ENCODE assay signal across 2 cellular contexts in the genomic region with DNA sequence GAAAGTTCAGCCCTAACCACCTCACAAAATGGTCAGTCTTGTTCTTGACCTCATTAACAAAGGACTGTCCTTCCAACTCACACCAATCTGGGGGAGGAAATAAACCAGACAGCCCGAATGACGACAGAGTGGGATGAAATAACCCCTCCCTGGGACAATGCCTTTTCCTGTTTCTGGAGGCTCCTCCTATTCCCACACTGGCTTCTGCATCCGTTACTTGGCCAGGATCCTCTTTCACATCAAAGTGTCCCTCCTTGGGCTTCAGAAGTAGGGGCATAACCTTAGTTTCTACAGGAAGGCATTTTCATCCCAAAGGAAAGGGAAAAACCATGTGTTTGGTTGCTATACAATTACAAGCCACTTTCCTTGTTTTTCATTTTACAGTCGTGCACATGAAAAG.
TF ChIP-seq lines count a peak whose summit lies in the region.

No MANE protein-coding gene starts in this region.

TF ChIP-seq in liver, 16 proteins besides CTCF, POLR2A, EP300 and RAD21:
- TF ChIP-seq, protein P1, sequence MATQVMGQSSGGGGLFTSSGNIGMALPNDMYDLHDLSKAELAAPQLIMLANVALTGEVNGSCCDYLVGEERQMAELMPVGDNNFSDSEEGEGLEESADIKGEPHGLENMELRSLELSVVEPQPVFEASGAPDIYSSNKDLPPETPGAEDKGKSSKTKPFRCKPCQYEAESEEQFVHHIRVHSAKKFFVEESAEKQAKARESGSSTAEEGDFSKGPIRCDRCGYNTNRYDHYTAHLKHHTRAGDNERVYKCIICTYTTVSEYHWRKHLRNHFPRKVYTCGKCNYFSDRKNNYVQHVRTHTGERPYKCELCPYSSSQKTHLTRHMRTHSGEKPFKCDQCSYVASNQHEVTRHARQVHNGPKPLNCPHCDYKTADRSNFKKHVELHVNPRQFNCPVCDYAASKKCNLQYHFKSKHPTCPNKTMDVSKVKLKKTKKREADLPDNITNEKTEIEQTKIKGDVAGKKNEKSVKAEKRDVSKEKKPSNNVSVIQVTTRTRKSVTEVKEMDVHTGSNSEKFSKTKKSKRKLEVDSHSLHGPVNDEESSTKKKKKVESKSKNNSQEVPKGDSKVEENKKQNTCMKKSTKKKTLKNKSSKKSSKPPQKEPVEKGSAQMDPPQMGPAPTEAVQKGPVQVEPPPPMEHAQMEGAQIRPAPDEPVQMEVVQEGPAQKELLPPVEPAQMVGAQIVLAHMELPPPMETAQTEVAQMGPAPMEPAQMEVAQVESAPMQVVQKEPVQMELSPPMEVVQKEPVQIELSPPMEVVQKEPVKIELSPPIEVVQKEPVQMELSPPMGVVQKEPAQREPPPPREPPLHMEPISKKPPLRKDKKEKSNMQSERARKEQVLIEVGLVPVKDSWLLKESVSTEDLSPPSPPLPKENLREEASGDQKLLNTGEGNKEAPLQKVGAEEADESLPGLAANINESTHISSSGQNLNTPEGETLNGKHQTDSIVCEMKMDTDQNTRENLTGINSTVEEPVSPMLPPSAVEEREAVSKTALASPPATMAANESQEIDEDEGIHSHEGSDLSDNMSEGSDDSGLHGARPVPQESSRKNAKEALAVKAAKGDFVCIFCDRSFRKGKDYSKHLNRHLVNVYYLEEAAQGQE (IDR thresholded peaks at IDR 0.05) = no peak
- TF ChIP-seq NR2F2 (IDR thresholded peaks at IDR 0.05) = peak; percentile 64

TF ChIP-seq in HepG2, 621 proteins besides CTCF, POLR2A, EP300 and RAD21:
- no peak for TF ChIP-seq FOXA1 (IDR thresholded peaks at IDR 0.05)
- no peak for TF ChIP-seq FOXA1 (CRISPR knock-in tag; IDR thresholded peaks at IDR 0.05)
- TF ChIP-seq ERF (CRISPR knock-in tag; IDR thresholded peaks at IDR 0.05) = no peak
- TF ChIP-seq ZNF772 (CRISPR knock-in tag; IDR thresholded peaks at IDR 0.05) = no peak
- no peak for TF ChIP-seq GLI4 (CRISPR knock-in tag; IDR thresholded peaks at IDR 0.05; ENCODE audit: borderline replicate concordance)
- TF ChIP-seq MTA1 (CRISPR knock-in tag; IDR thresholded peaks at IDR 0.05; ENCODE audit: borderline replicate concordance) = no peak
- TF ChIP-seq, protein P2, sequence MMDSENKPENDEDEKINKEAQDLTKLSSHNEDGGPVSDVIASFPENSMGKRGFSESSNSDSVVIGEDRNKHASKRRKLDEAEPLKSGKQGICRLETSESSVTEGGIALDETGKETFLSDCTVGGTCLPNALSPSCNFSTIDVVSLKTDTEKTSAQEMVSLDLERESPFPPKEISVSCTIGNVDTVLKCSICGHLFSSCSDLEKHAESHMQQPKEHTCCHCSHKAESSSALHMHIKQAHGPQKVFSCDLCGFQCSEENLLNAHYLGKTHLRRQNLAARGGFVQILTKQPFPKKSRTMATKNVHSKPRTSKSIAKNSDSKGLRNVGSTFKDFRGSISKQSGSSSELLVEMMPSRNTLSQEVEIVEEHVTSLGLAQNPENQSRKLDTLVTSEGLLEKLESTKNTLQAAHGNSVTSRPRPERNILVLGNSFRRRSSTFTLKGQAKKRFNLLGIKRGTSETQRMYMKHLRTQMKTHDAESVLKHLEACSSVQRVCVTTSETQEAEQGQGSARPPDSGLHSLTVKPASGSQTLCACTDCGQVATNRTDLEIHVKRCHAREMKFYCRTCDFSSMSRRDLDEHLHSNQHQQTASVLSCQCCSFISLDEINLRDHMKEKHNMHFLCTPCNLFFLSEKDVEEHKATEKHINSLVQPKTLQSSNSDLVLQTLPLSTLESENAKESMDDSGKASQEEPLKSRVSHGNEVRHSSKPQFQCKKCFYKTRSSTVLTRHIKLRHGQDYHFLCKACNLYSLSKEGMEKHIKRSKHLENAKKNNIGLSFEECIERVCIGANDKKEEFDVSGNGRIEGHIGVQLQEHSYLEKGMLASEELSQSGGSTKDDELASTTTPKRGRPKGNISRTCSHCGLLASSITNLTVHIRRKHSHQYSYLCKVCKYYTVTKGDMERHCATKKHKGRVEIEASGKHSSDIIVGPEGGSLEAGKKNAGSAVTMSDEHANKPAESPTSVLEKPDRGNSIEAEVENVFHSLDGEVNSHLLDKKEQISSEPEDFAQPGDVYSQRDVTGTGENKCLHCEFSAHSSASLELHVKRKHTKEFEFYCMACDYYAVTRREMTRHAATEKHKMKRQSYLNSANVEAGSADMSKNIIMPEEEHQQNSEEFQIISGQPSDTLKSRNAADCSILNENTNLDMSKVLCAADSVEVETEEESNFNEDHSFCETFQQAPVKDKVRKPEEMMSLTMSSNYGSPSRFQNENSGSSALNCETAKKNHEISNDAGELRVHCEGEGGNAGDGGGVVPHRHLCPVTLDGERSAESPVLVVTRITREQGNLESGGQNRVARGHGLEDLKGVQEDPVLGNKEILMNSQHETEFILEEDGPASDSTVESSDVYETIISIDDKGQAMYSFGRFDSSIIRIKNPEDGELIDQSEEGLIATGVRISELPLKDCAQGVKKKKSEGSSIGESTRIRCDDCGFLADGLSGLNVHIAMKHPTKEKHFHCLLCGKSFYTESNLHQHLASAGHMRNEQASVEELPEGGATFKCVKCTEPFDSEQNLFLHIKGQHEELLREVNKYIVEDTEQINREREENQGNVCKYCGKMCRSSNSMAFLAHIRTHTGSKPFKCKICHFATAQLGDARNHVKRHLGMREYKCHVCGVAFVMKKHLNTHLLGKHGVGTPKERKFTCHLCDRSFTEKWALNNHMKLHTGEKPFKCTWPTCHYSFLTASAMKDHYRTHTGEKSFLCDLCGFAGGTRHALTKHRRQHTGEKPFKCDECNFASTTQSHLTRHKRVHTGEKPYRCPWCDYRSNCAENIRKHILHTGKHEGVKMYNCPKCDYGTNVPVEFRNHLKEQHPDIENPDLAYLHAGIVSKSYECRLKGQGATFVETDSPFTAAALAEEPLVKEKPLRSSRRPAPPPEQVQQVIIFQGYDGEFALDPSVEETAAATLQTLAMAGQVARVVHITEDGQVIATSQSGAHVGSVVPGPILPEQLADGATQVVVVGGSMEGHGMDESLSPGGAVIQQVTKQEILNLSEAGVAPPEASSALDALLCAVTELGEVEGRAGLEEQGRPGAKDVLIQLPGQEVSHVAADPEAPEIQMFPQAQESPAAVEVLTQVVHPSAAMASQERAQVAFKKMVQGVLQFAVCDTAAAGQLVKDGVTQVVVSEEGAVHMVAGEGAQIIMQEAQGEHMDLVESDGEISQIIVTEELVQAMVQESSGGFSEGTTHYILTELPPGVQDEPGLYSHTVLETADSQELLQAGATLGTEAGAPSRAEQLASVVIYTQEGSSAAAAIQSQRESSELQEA (CRISPR knock-in tag; IDR thresholded peaks at IDR 0.05; ENCODE audit: not compliant biosample characterization) = no peak
- TF ChIP-seq ZNF101 (CRISPR knock-in tag; IDR thresholded peaks at IDR 0.05; ENCODE audit: borderline replicate concordance, low read depth) = no peak
- no peak for TF ChIP-seq LCORL (IDR thresholded peaks at IDR 0.05)
- no peak for TF ChIP-seq LCORL (CRISPR knock-in tag; IDR thresholded peaks at IDR 0.05)
- TF ChIP-seq SNAPC4 (CRISPR knock-in tag; IDR thresholded peaks at IDR 0.05) = no peak
- no peak for TF ChIP-seq GLMP (CRISPR knock-in tag; IDR thresholded peaks at IDR 0.05; ENCODE audit: borderline replicate concordance)
- no peak for TF ChIP-seq WIZ (CRISPR knock-in tag; IDR thresholded peaks at IDR 0.05)
- TF ChIP-seq ZNF607 (CRISPR knock-in tag; IDR thresholded peaks at IDR 0.05; ENCODE audit: borderline replicate concordance) = no peak
- TF ChIP-seq ZBTB39 (CRISPR knock-in tag; IDR thresholded peaks at IDR 0.05) = no peak
TF ChIP-seq in HepG2: peak in this region for 0.
